In the genomic region with DNA sequence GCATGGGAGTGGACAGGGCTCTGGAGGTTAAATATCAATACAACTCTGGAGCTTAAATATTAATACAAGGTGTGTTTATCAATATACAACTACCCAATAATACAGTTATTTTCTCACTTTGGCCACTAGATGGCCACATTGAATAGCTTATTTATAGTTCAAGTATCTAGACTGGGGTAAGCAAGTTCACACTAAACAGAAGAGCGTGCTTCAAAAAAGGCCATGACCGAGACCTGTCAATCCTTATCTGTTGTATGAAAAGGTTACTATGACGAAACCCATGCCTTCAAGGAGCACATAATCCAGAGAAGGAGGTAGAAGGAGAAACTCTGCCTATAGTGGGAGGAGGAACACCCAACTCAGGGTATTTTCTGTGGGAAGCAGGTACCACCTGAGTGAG, we compare ENCODE assay signal across 8 cellular contexts. TPM values are rescaled to one million over a fixed set of nuclear protein-coding genes. Genes with fewer than 3 reads are reported as not detected.
DNase-seq lines count a peak whose midpoint lies in the region; ATAC-seq and TF ChIP-seq lines count a peak whose summit lies in the region.

No MANE protein-coding gene starts in this region.

- TF ChIP-seq CTCF in KMS-11 (conservative IDR thresholded peaks at IDR 0.05; ENCODE audit: low read depth, low read length) (peak; percentile 83), PC-9 (conservative IDR thresholded peaks at IDR 0.05) (peak; percentile 92)

- ATAC-seq in activated naive CD4-positive, alpha-beta T cell treated with anti-CD3 and anti-CD28 coated beads, Interleukin-2, amount 50 U/mL, for 72 hours, result peak; percentile 65 to 67
- peak; percentile 84 for ATAC-seq in GM21737 (IDR thresholded peaks at IDR 0.05; ENCODE audit: unreplicated experiment)

- no peaks in the 10 kb centered on the region for H3K36me3 Mint-ChIP-seq in activated naive CD4-positive, alpha-beta T cell treated with anti-CD3 and anti-CD28 coated beads, Interleukin-2, amount 50 U/mL, for 72 hours

- CTCF ChIA-PET in PC-9 (lab: Charles Lee), result interaction anchor here (0.5 to 2.0 kb wide), 8 partner anchors 20 to 406 kb away, joined by 3 to 8 read pairs (median 4); no protein-coding TSS in a partner anchor

- H4K8ac ChIP-seq in mesenchymal stem cell (ENCODE audit: low read length), result no peak overlapping the region

- WGBS in mesenchymal stem cell, result 11% methylated on average over 3 of the region's 3 CpGs

- H2BK12ac ChIP-seq in mesenchymal stem cell (ENCODE audit: low read length in 2 of 2), result peak overlapping the region in 1 of 2 experiments; percentile 68

- H3K36me3 ChIP-seq in KMS-11 (ENCODE audit: insufficient read depth) (no peaks in the 10 kb centered on the region), PC-9 (ENCODE audit: low read depth) (no peaks in the 10 kb centered on the region), mesenchymal stem cell (ENCODE audit: control insufficient read depth in 1 of 2, insufficient read depth in 2 of 2, low read depth in 1 of 2, low read length in 2 of 2) (no peaks in the 10 kb centered on the region)

- H2AFZ ChIP-seq in KMS-11 (ENCODE audit: low read depth), result no peak overlapping the region
- H2AFZ ChIP-seq in PC-9, result no peak overlapping the region
- no peak overlapping the region for H2AFZ ChIP-seq in mesenchymal stem cell (ENCODE audit: low read depth, low read length)

- no peaks in the 10 kb centered on the region for H3K27me3 ChIP-seq in KMS-11 (ENCODE audit: insufficient read depth, low read depth)
- H3K27me3 ChIP-seq in PC-9 (ENCODE audit: insufficient read depth, low read depth), result no peaks in the 10 kb centered on the region
- no peaks in the 10 kb centered on the region for H3K27me3 ChIP-seq in mesenchymal stem cell (ENCODE audit: control insufficient read depth in 1 of 2, insufficient read depth in 1 of 2, low read length in 2 of 2)

- peaks cover 3% of the 10 kb centered on the region for H3K79me1 ChIP-seq in mesenchymal stem cell (replicated peaks; ENCODE audit: low read length, poor library complexity, severe bottlenecking)

- no peak overlapping the region for H3K23ac ChIP-seq in mesenchymal stem cell (ENCODE audit: low read length in 2 of 2)

- no TSS peak for BruUV-seq in PC-9 (replicated peaks; lab: Mats Ljungman, UMichigan)

- no peak overlapping the region for H3K18ac ChIP-seq in mesenchymal stem cell (ENCODE audit: low read depth in 1 of 2, low read length in 2 of 2)

- no peak overlapping the region for H3K4ac ChIP-seq in mesenchymal stem cell (ENCODE audit: low read depth in 1 of 2, low read length in 2 of 2)

- H2BK15ac ChIP-seq in mesenchymal stem cell (ENCODE audit: low read depth, poor library complexity, severe bottlenecking), result no peak overlapping the region

- intact Hi-C loops in PC-9 (cut with micrococcal nuclease; ENCODE audit: unreplicated experiment), result loop anchor here (1.0 to 5.0 kb wide), 6 partner anchors 80 to 406 kb away; partner anchors contain the start of genes FH and MAP1LC3C

- no peak overlapping the region for H2AK5ac ChIP-seq in mesenchymal stem cell (ENCODE audit: low read length, severe bottlenecking)

- no peaks in the 10 kb centered on the region for H4K20me1 ChIP-seq in KMS-11 (ENCODE audit: insufficient read depth)
- H4K20me1 ChIP-seq in PC-9 (ENCODE audit: insufficient read depth), result no peaks in the 10 kb centered on the region

- H3K79me2 ChIP-seq in KMS-11 (ENCODE audit: insufficient read depth, low read depth) (no peaks in the 10 kb centered on the region), PC-9 (ENCODE audit: low read depth) (no peaks in the 10 kb centered on the region)

- H3K9me3 ChIP-seq in PC-9 (ENCODE audit: insufficient read depth, low read depth) (no peaks in the 10 kb centered on the region), mesenchymal stem cell (ENCODE audit: control insufficient read depth, low read length) (no peaks in the 10 kb centered on the region)

- H2BK5ac ChIP-seq in mesenchymal stem cell (ENCODE audit: low read depth, low read length, poor library complexity, severe bottlenecking), result no peak overlapping the region

- no peak overlapping the region for H3K4me2 ChIP-seq in KMS-11
- H3K4me2 ChIP-seq in PC-9, result 0 out of 2 replicates have a peak overlapping the region, but pooled peaks have one; percentile 14
- H3K4me2 ChIP-seq in mesenchymal stem cell (ENCODE audit: low read length, poor library complexity, severe bottlenecking), result no peak overlapping the region

- H3K4me1 ChIP-seq in KMS-11 (ENCODE audit: low read depth, poor library complexity, severe bottlenecking) (peaks cover 37% of the 10 kb centered on the region), PC-9 (replicated peaks; ENCODE audit: insufficient read depth) (peaks cover 55% of the 10 kb centered on the region), mesenchymal stem cell (ENCODE audit: control insufficient read depth, insufficient read depth, low read depth, low read length) (peaks cover 11% of the 10 kb centered on the region)

- H3K9me3 Mint-ChIP-seq in activated naive CD4-positive, alpha-beta T cell treated with anti-CD3 and anti-CD28 coated beads, Interleukin-2, amount 50 U/mL, for 72 hours, result no peaks in the 10 kb centered on the region

- H4K91ac ChIP-seq in mesenchymal stem cell (ENCODE audit: low read length), result no peak overlapping the region

- no peaks in the 10 kb centered on the region for H3F3A ChIP-seq in PC-9 (ENCODE audit: insufficient read depth, low read depth)

- no peak for DNase-seq in activated naive CD4-positive, alpha-beta T cell treated with anti-CD3 and anti-CD28 coated beads, Interleukin-2, amount 50 U/mL, for 72 hours (ENCODE audit: low spot score in 2 of 2)
- DNase-seq in activated naive CD4-positive, alpha-beta T cell (lab: John Stamatoyannopoulos, UW), result no peak
- peak; percentile 10 to 84 for DNase-seq in PC-9
- DNase-seq in dermis blood vessel endothelial cell, result peak; percentile 76
- peak; percentile 81 for DNase-seq in mesenchymal stem cell
- DNase-seq in mesenteric fat pad (ENCODE audit: low spot score), result no peak

- no peak overlapping the region for H3K9ac ChIP-seq in KMS-11
- H3K9ac ChIP-seq in mesenchymal stem cell (ENCODE audit: low read length), result peak overlapping the region; percentile 88

- no peak overlapping the region for H2BK120ac ChIP-seq in mesenchymal stem cell (ENCODE audit: low read depth, low read length)

- no peak overlapping the region for H3K14ac ChIP-seq in mesenchymal stem cell (ENCODE audit: low read length in 2 of 2)

- H3K27ac ChIP-seq in KMS-11 (no peak overlapping the region), PC-9 (peak overlapping the region; percentile 77; the same call in 1 of the 2 replicates), mesenchymal stem cell (ENCODE audit: low read length, poor library complexity, severe bottlenecking) (no peak overlapping the region)

- no peak overlapping the region for H3K27ac Mint-ChIP-seq in activated naive CD4-positive, alpha-beta T cell treated with anti-CD3 and anti-CD28 coated beads, Interleukin-2, amount 50 U/mL, for 72 hours

- H3K9me2 ChIP-seq in PC-9 (ENCODE audit: insufficient read depth), result no peaks in the 10 kb centered on the region

- H3K4me3 ChIP-seq in KMS-11 (IDR thresholded peaks at IDR 0.05; ENCODE audit: insufficient read depth, low read depth, low read length), result no peak overlapping the region
- no peak overlapping the region for H3K4me3 ChIP-seq in PC-9
- no peak overlapping the region for H3K4me3 ChIP-seq in mesenchymal stem cell (ENCODE audit: insufficient read depth in 1 of 2, low read depth in 1 of 2, low read length in 2 of 2)

- POLR2A ChIA-PET in PC-9 (lab: Charles Lee; ENCODE audit: unreplicated experiment), result interaction anchor here (0.5 to 1.9 kb wide), 4 partner anchors 12 to 95 kb away, joined by 3 to 23 read pairs (median 10); partner anchors contain the start of genes CHML and OPN3

RNA-seq across cellular contexts. Expression of gene CHML, which starts 29.1 kb away (rescaled TPM):
- total RNA-seq in activated naive CD4-positive, alpha-beta T cell treated with anti-CD3 and anti-CD28 coated beads, Interleukin-2, amount 50 U/mL, for 72 hours, result 10 to 100 TPM; 13.1 to 16.2 TPM
- 34.6 and 47.8 TPM in 2 replicates for total RNA-seq in PC-9 (2021)
- 13.1 and 22.0 TPM in 2 replicates for total RNA-seq in dermis blood vessel endothelial cell
- polyA plus RNA-seq in mesenchymal stem cell (2013, experiment 1 of 2), result 7.0 TPM
- polyA plus RNA-seq in mesenchymal stem cell (2013, experiment 2 of 2), result 7.2 TPM
- 8.0 TPM for total RNA-seq in mesenteric fat pad

RNA-seq across cellular contexts. Expression of gene OPN3, which starts 29.1 kb away (rescaled TPM):
- 10 to 100 TPM in 1 of 2 donors, 1 to 10 TPM in 1; 8.2 to 13.6 TPM for total RNA-seq in activated naive CD4-positive, alpha-beta T cell treated with anti-CD3 and anti-CD28 coated beads, Interleukin-2, amount 50 U/mL, for 72 hours
- 53.2 and 62.7 TPM in 2 replicates for total RNA-seq in PC-9 (2021)
- total RNA-seq in dermis blood vessel endothelial cell, result 27.0 and 32.3 TPM in 2 replicates
- 45.4 TPM for polyA plus RNA-seq in mesenchymal stem cell (2013, experiment 1 of 2)
- polyA plus RNA-seq in mesenchymal stem cell (2013, experiment 2 of 2), result 49.2 TPM
- total RNA-seq in mesenteric fat pad, result 10.5 TPM

RNA-seq across cellular contexts. Expression of gene WDR64, which starts 41.0 kb away (rescaled TPM):
- not detected for total RNA-seq in activated naive CD4-positive, alpha-beta T cell treated with anti-CD3 and anti-CD28 coated beads, Interleukin-2, amount 50 U/mL, for 72 hours
- total RNA-seq in PC-9 (2021) (not detected in 2 replicates), dermis blood vessel endothelial cell (0.17 TPM in 1 of 2 replicates, not detected in the other), mesenteric fat pad (not detected)
- not detected for polyA plus RNA-seq in mesenchymal stem cell (2013, experiment 1 of 2)
- polyA plus RNA-seq in mesenchymal stem cell (2013, experiment 2 of 2), result 0.03 TPM

Comparison
In these comparisons a context has a peak if more than half of its experiments do, and no peak if none do; other contexts are left out.
1. DNase-seq: peak in PC-9 (2 of 2), dermis blood vessel endothelial cell (single experiment) and mesenchymal stem cell (single experiment); none in activated naive CD4-positive, alpha-beta T cell treated with anti-CD3 and anti-CD28 coated beads, Interleukin-2, amount 50 U/mL, for 72 hours (0 of 2), activated naive CD4-positive, alpha-beta T cell (0 of 4) and mesenteric fat pad (single experiment).